9 cellular contexts compared by ENCODE assay signal in the genomic region with DNA sequence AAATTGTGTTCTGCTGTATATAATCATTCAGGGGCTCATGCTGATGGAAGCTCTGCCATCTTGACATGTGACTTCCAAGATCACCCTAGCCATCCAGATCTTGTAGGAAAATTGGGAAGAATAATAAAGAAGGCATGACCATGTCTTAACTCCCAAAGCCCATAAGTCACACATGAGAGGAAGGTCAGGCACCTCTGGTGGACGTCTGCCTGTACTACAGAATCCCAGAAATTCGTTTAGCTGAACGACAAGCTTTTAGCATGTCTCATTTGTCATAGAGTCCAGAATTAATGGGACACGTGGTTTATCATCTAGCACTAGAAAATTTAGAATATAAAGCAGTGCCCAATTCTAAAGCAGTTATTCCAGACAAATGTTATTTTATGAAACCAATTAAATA.
DNase-seq lines count a peak whose midpoint lies in the region; ATAC-seq and TF ChIP-seq lines count a peak whose summit lies in the region.
"Had no signal": no experiment of that assay in that cellular context is flagged by ENCODE, and none has a peak within 500 bp of the region (broad histone marks: within the 10 kb centered on the region; RNA-seq: fewer than 3 reads in every experiment).

No MANE protein-coding gene starts in this region.

- no peak overlapping the region for H3K4me3 ChIP-seq in RWPE2 (ENCODE audit: severe bottlenecking)
- no peak overlapping the region for H3K4me3 ChIP-seq in lower lobe of right lung
- H3K4me3 ChIP-seq: SK-N-MC had no signal

- TF ChIP-seq POLR2A in GM18505 (IDR thresholded peaks at IDR 0.05; ENCODE audit: borderline replicate concordance, extremely low read depth, insufficient read depth, insufficient read length): no peak

- H3K4me1 ChIP-seq in RWPE2 (ENCODE audit: insufficient read depth, poor library complexity, severe bottlenecking) (no peaks in the 10 kb centered on the region), lower lobe of right lung (no peaks in the 10 kb centered on the region)

- H3K9me3 ChIP-seq in RWPE2 (ENCODE audit: severe bottlenecking) (no peaks in the 10 kb centered on the region), lower lobe of right lung (no peaks in the 10 kb centered on the region)

- ATAC-seq in GM18505 (IDR thresholded peaks at IDR 0.05; ENCODE audit: unreplicated experiment) (peak; percentile 85), HG02973 (IDR thresholded peaks at IDR 0.05; ENCODE audit: unreplicated experiment) (peak; percentile 94), RWPE2 (ENCODE audit: low read depth) (0 out of 3 replicates have a peak, but pooled peaks have one; percentile 48), lower lobe of right lung (no peak), GM21825 (IDR thresholded peaks at IDR 0.05; ENCODE audit: unreplicated experiment) (no peak)

- peaks cover 4% of the 10 kb centered on the region for H3K27me3 ChIP-seq in RWPE2 (ENCODE audit: insufficient read depth, poor library complexity, severe bottlenecking)
- peaks cover 6% of the 10 kb centered on the region for H3K27me3 ChIP-seq in lower lobe of right lung (ENCODE audit: low read depth)

- DNase-seq in RWPE2 (ENCODE audit: low spot score) (no peak), lower lobe of right lung (no peak), mucosa of gallbladder (ENCODE audit: low spot score) (no peak), GF-D8 (lab: John Stamatoyannopoulos, UW) (no peak)
- DNase-seq in activated CD4-positive, alpha-beta T cell treated with anti-CD3 and anti-CD28 coated beads, Interleukin-2, amount 50 U/mL, for 48 hours: no peak

- intact Hi-C loops in lower lobe of right lung (cut with DNase I): no loop called here

- TF ChIP-seq CTCF in RWPE2 (IDR thresholded peaks at IDR 0.05; ENCODE audit: poor library complexity, severe bottlenecking) (peak; percentile 50), lower lobe of right lung (IDR thresholded peaks at IDR 0.05) (peak; percentile 17)

- H3K27ac ChIP-seq in RWPE2 (ENCODE audit: poor library complexity, severe bottlenecking) (no peak overlapping the region), lower lobe of right lung (no peak overlapping the region)
- H3K27ac ChIP-seq: SK-N-MC had no signal

- H3K36me3 ChIP-seq in RWPE2 (ENCODE audit: low read depth): no peaks in the 10 kb centered on the region
- H3K36me3 ChIP-seq in lower lobe of right lung: no peaks in the 10 kb centered on the region

Comparison
In these comparisons a context has a peak if more than half of its experiments do, and no peak if none do; other contexts are left out.
1. ATAC-seq: peak in GM18505 (single experiment), HG02973 (single experiment) and RWPE2 (single experiment); none in lower lobe of right lung (0 of 2) and GM21825 (single experiment).